Comparison of ENCODE assay signal across 14 cellular contexts in genomic region chr2:47039913-47040562, GRCh38.
DNase-seq lines count a peak whose midpoint lies in the region; ATAC-seq and TF ChIP-seq lines count a peak whose summit lies in the region.
"Had no signal": no experiment of that assay in that cellular context is flagged by ENCODE, and none has a peak within 500 bp of the region (broad histone marks: within the 10 kb centered on the region; RNA-seq: fewer than 3 reads in every experiment).

No MANE protein-coding gene starts in this region.

- intact Hi-C loops in esophagus muscularis mucosa (cut with DNase I) = no loop called here

- ATAC-seq in stimulated activated naive CD8-positive, alpha-beta T cell treated with anti-CD3 and anti-CD28 coated beads, Interleukin-15, Interleukin-2, amounts not matched to agents 100 U/mL and 50 U/mL, for 24 hours = no peak

- no peak overlapping the region for H3K4me3 Mint-ChIP-seq in stimulated activated naive CD8-positive, alpha-beta T cell treated with anti-CD3 and anti-CD28 coated beads, Interleukin-15, Interleukin-2, amounts not matched to agents 100 ng/mL and 50 ng/mL, for 24 hours
- H3K4me3 Mint-ChIP-seq: H9, nephron progenitor cell had no signal

- H3K36me3 Mint-ChIP-seq in stimulated activated naive CD8-positive, alpha-beta T cell treated with anti-CD3 and anti-CD28 coated beads, Interleukin-15, Interleukin-2, amounts not matched to agents 100 ng/mL and 50 ng/mL, for 24 hours (ENCODE audit: low read depth) = peaks cover 36% of the 10 kb centered on the region

- no peak overlapping the region for H3K4me3 ChIP-seq in esophagus muscularis mucosa
- no peak overlapping the region for H3K4me3 ChIP-seq in osteoblast (ENCODE audit: insufficient read depth, low read length)
- H3K4me3 ChIP-seq: MG63 had no signal

- peaks cover 0 to 15% (median 2%) of the 10 kb centered on the region in 4 donors for H3K36me3 ChIP-seq in esophagus muscularis mucosa
- peaks cover 64% of the 10 kb centered on the region for H3K36me3 ChIP-seq in osteoblast (ENCODE audit: insufficient read depth, low read length)

- H3K9me3 Mint-ChIP-seq in stimulated activated naive CD8-positive, alpha-beta T cell treated with anti-CD3 and anti-CD28 coated beads, Interleukin-15, Interleukin-2, amounts not matched to agents 100 ng/mL and 50 ng/mL, for 24 hours = no peaks in the 10 kb centered on the region
- H3K9me3 Mint-ChIP-seq: H9, nephron progenitor cell had no signal

- H3K27ac ChIP-seq in esophagus muscularis mucosa (replicated peaks in 1 of 4) (peak overlapping the region; percentile 84 to 97 (median 92)), osteoblast (ENCODE audit: low read depth, low read length) (peak overlapping the region; percentile 66)

- H4K20me1 ChIP-seq in osteoblast (ENCODE audit: insufficient read depth, low read length) = no peaks in the 10 kb centered on the region

- H3K27me3 Mint-ChIP-seq in stimulated activated naive CD8-positive, alpha-beta T cell treated with anti-CD3 and anti-CD28 coated beads, Interleukin-15, Interleukin-2, amounts not matched to agents 100 ng/mL and 50 ng/mL, for 24 hours = no peaks in the 10 kb centered on the region

- no peak for TF ChIP-seq CTCF in esophagus muscularis mucosa (IDR thresholded peaks at IDR 0.05)
- TF ChIP-seq CTCF in osteoblast (IDR thresholded peaks at IDR 0.05; ENCODE audit: extremely low read depth, low read depth, low read length) = no peak

- DNase-seq in stimulated activated naive CD8-positive, alpha-beta T cell treated with anti-CD3 and anti-CD28 coated beads, Interleukin-15, Interleukin-2, amounts not matched to agents 100 U/mL and 50 U/mL, for 24 hours = no peak
- no peak for DNase-seq in esophagus muscularis mucosa (ENCODE audit: extremely low spot score)
- DNase-seq in osteoblast (ENCODE audit: insufficient read length, low spot score, missing footprints) = no peak
- no peak for DNase-seq in GM19238 (ENCODE audit: insufficient read length, low spot score)
- DNase-seq in activated CD4-positive, CD25-positive, alpha-beta regulatory T cell (lab: John Stamatoyannopoulos, UW) = no peak
- no peak for DNase-seq in ecto neural progenitor cell (ENCODE audit: low spot score)
- no peak for DNase-seq in COR-L47 (lab: John Stamatoyannopoulos, UW)
- DNase-seq: activated CD4-positive, alpha-beta T cell treated with anti-CD3 and anti-CD28 coated beads for 4 hours; activated effector memory CD4-positive, alpha-beta T cell treated with anti-CD3 and anti-CD28 coated beads, Interleukin-2, amount 50 U/mL, for 16 hours; cerebellar nuclear complex; H9; MG63; nephron progenitor cell had no signal

- peaks cover 3% of the 10 kb centered on the region for H3K79me2 ChIP-seq in osteoblast (ENCODE audit: insufficient read depth, low read length)

- H3K27ac Mint-ChIP-seq in stimulated activated naive CD8-positive, alpha-beta T cell treated with anti-CD3 and anti-CD28 coated beads, Interleukin-15, Interleukin-2, amounts not matched to agents 100 ng/mL and 50 ng/mL, for 24 hours = peak overlapping the region; percentile 95

- H3K4me1 ChIP-seq in esophagus muscularis mucosa (peaks cover 66 to 97% (median 96%) of the 10 kb centered on the region in 4 donors), osteoblast (ENCODE audit: insufficient read depth, low read length) (peaks cover 43% of the 10 kb centered on the region)

- no peak overlapping the region for H2AFZ ChIP-seq in osteoblast (ENCODE audit: low read length)

- no peak for TF ChIP-seq EP300 in esophagus muscularis mucosa (IDR thresholded peaks at IDR 0.05)

- WGBS in esophagus muscularis mucosa = 86% methylated on average over 14 of the region's 17 CpGs

- H3K27me3 ChIP-seq in esophagus muscularis mucosa (no peaks in the 10 kb centered on the region), osteoblast (ENCODE audit: insufficient read depth, low read length) (no peaks in the 10 kb centered on the region)
- H3K27me3 ChIP-seq: MG63 had no signal

- TF ChIP-seq POLR2A in esophagus muscularis mucosa (IDR thresholded peaks at IDR 0.05; ENCODE audit: low read depth) = no peak

- H3K4me2 ChIP-seq in osteoblast (ENCODE audit: insufficient read depth, low read length) = no peak overlapping the region

- H3K9me3 ChIP-seq in esophagus muscularis mucosa (no peaks in the 10 kb centered on the region), osteoblast (ENCODE audit: low read depth, low read length) (no peaks in the 10 kb centered on the region)
- H3K9me3 ChIP-seq: MG63 had no signal

- peaks cover 24% of the 10 kb centered on the region for H3K4me1 Mint-ChIP-seq in stimulated activated naive CD8-positive, alpha-beta T cell treated with anti-CD3 and anti-CD28 coated beads, Interleukin-15, Interleukin-2, amounts not matched to agents 100 ng/mL and 50 ng/mL, for 24 hours (ENCODE audit: low read depth)
